Comparison of ENCODE assay signal across 8 cellular contexts in the genomic region with DNA sequence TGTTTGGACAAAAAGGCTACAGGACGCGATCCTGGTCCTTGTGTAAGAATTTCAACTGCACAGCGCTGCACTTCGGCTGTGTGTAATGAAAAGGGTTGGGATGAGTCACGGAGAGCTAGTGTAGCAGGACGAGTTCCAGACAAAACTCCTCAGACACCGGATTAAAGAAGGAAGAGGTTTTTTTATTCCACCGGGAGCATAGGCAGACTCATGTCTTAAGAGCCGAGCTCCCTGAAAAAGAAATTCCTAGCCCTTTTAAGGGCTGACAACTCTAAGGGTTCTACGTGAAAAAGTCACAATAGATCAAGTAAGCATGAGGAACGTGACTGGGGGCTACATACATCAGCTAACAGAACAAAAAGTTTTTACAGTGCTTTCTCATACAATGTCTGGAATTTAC. TPM values are rescaled to one million over a fixed set of nuclear protein-coding genes. Genes with fewer than 3 reads are reported as not detected.
DNase-seq lines count a peak whose midpoint lies in the region; TF ChIP-seq lines count a peak whose summit lies in the region.
"Not testable (repeated sequence)": the region's sequence is repeated elsewhere in the genome, so short reads cannot be mapped to it uniquely, and the experiment has no call there.
"Had no signal": no experiment of that assay in that cellular context is flagged by ENCODE, and none has a peak within 500 bp of the region (broad histone marks: within the 10 kb centered on the region; RNA-seq: fewer than 3 reads in every experiment).

No MANE protein-coding gene starts in this region.

- TF ChIP-seq CTCF in astrocyte of the spinal cord (IDR thresholded peaks at IDR 0.05; ENCODE audit: low read depth, low read length); epithelial cell of esophagus (IDR thresholded peaks at IDR 0.05; ENCODE audit: insufficient read depth, low read depth, low read length, missing control alignments); fibroblast of villous mesenchyme (IDR thresholded peaks at IDR 0.05; ENCODE audit: insufficient read depth, low read depth, low read length); smooth muscle cell (IDR thresholded peaks at IDR 0.05; ENCODE audit: borderline replicate concordance, insufficient read depth, poor library complexity, severe bottlenecking): not testable (repeated sequence)

- not testable (repeated sequence) for H4K20me1 ChIP-seq in smooth muscle cell (ENCODE audit: low read depth)

- not testable (repeated sequence) for H3F3A ChIP-seq in smooth muscle cell (ENCODE audit: low read depth)

- H3K79me2 ChIP-seq in mesendoderm (ENCODE audit: control insufficient read depth, insufficient read depth, low read length); smooth muscle cell (ENCODE audit: low read depth): not testable (repeated sequence)

- in situ Hi-C loops in astrocyte of the spinal cord (cut with HindIII; ENCODE audit: low sequenced_read_pairs), result not testable (repeated sequence)

- H2BK5ac ChIP-seq in mesendoderm (ENCODE audit: low read length), result not testable (repeated sequence)

- not testable (repeated sequence) for H3K4me2 ChIP-seq in mesendoderm (ENCODE audit: low read length)
- peak overlapping the region; percentile 79 for H3K4me2 ChIP-seq in smooth muscle cell

- not testable (repeated sequence) for H3K4ac ChIP-seq in mesendoderm (ENCODE audit: low read depth, low read length)

- not testable (repeated sequence) for H3K79me1 ChIP-seq in mesendoderm (ENCODE audit: low read length)

- not testable (repeated sequence) for H3K18ac ChIP-seq in mesendoderm (ENCODE audit: low read length)

- H3K56ac ChIP-seq in mesendoderm (ENCODE audit: low read length), result not testable (repeated sequence)

- H4K5ac ChIP-seq in mesendoderm (ENCODE audit: low read length), result not testable (repeated sequence)

- H3K23ac ChIP-seq in mesendoderm (ENCODE audit: low read length), result not testable (repeated sequence)

- H3K27me3 ChIP-seq in mesendoderm (ENCODE audit: insufficient read depth, low read length, poor library complexity); smooth muscle cell (ENCODE audit: low read depth): not testable (repeated sequence)

- not testable (repeated sequence) for H4K8ac ChIP-seq in mesendoderm (ENCODE audit: low read depth, low read length)

- DNase-seq in ELR (ENCODE audit: low read depth) (peak; percentile 33), M059J (ENCODE audit: low read depth) (peak; percentile 22), astrocyte of the spinal cord (ENCODE audit: low read depth, low spot score) (peak; percentile 0), epithelial cell of esophagus (ENCODE audit: low read depth) (peak; percentile 50), fibroblast of villous mesenchyme (ENCODE audit: low read depth) (peak; percentile 75), mesendoderm (peak; percentile 9)
- DNase-seq in smooth muscle cell (lab: John Stamatoyannopoulos, UW; ENCODE audit: unreplicated experiment), result not testable (repeated sequence)

- H2AFZ ChIP-seq in smooth muscle cell (ENCODE audit: low read depth), result not testable (repeated sequence)

- H2BK120ac ChIP-seq in mesendoderm (ENCODE audit: low read depth, low read length), result not testable (repeated sequence)

- not testable (repeated sequence) for H3K4me1 ChIP-seq in mesendoderm (ENCODE audit: control insufficient read depth, low read depth, low read length); smooth muscle cell (ENCODE audit: low read depth)

- no CpG with 5 or more reads among the region's 11 CpGs for WGBS in mesendoderm (ENCODE audit: extremely low coverage, insufficient coverage, low lambda C conversion rate)
- WGBS in smooth muscle cell (ENCODE audit: low lambda C conversion rate), result under 1% methylated on average over 11 of the region's 11 CpGs

- H3K9ac ChIP-seq in mesendoderm (ENCODE audit: low read length); smooth muscle cell (ENCODE audit: low read depth): not testable (repeated sequence)

- not testable (repeated sequence) for H3K27ac ChIP-seq in mesendoderm (ENCODE audit: low read depth, low read length)
- peak overlapping the region; percentile 86 for H3K27ac ChIP-seq in smooth muscle cell (ENCODE audit: low read depth)

- H3K36me3 ChIP-seq in mesendoderm (ENCODE audit: control insufficient read depth, insufficient read depth, low read length); smooth muscle cell (ENCODE audit: low read depth): not testable (repeated sequence)

- H2AK5ac ChIP-seq in mesendoderm (ENCODE audit: low read length), result not testable (repeated sequence)

- not testable (repeated sequence) for H2BK15ac ChIP-seq in mesendoderm (replicated peaks; ENCODE audit: low read depth)

- H3K4me3 ChIP-seq in astrocyte of the spinal cord (ENCODE audit: low read depth, low read length); epithelial cell of esophagus (ENCODE audit: low read length); fibroblast of villous mesenchyme (ENCODE audit: low read depth, low read length); mesendoderm (ENCODE audit: low read length): not testable (repeated sequence)
- H3K4me3 ChIP-seq in smooth muscle cell, result peak overlapping the region; percentile 32

- not testable (repeated sequence) for H3K9me3 ChIP-seq in smooth muscle cell (replicated peaks; ENCODE audit: low read depth)

RNA-seq across cellular contexts. Expression of gene FAM90A1, which starts 54.8 kb away (rescaled TPM):
- 0.07 TPM in 1 of 2 replicates, not detected in the other for total RNA-seq in M059J (2014; rRNA removed; shearing (Covaris generic))
- under 0.01 TPM in 1 of 2 replicates, not detected in the other for total RNA-seq in fibroblast of villous mesenchyme
- polyA plus RNA-seq in mesendoderm (2013, experiment 1 of 2), result 0.18 TPM
- polyA plus RNA-seq in mesendoderm (2013, experiment 2 of 2), result 0.15 TPM
- total RNA-seq in smooth muscle cell, result not detected in 2 replicates
- not detected in 2 replicates for polyA plus RNA-seq in smooth muscle cell
- total RNA-seq: CD4-positive, alpha-beta memory T cell had no signal
